ENCODE assay signal across 12 cellular contexts in genomic region chr20:32238483-32239425, GRCh38. TPM values are rescaled to one million over a fixed set of nuclear protein-coding genes. Genes with fewer than 3 reads are reported as not detected.
DNase-seq lines count a peak whose midpoint lies in the region; ATAC-seq, FAIRE-seq and TF ChIP-seq lines count a peak whose summit lies in the region.
"Had no signal": no experiment of that assay in that cellular context is flagged by ENCODE, and none has a peak within 500 bp of the region (broad histone marks: within the 10 kb centered on the region; RNA-seq: fewer than 3 reads in every experiment).

No MANE protein-coding gene starts in this region.

- peak; percentile 33 for FAIRE-seq in kidney (lab: Jason Lieb, UNC)

- H4K20me1 ChIP-seq in DOHH2 (ENCODE audit: control insufficient read depth, insufficient read depth, low read depth, low read length) = no peaks in the 10 kb centered on the region
- no peaks in the 10 kb centered on the region for H4K20me1 ChIP-seq in GM23248 (ENCODE audit: insufficient read depth)

- H3K4me3 ChIP-seq in DOHH2 (ENCODE audit: low read length) (no peak overlapping the region), GM23248 (no peak overlapping the region), kidney (ENCODE audit: low read length in 2 of 2) (no peak overlapping the region), testis (no peak overlapping the region)

- peak; percentile 6 for DNase-seq in GM23248
- DNase-seq in kidney = no peak
- no peak for DNase-seq in testis
- DNase-seq: EL, NCI-H1092 treated with DMSO at 0.1 percent for 48 hours, NCI-H1694, NCI-H446, SIG-M5 had no signal

- H3K27ac ChIP-seq in DOHH2 (ENCODE audit: low read depth, low read length) = no peak overlapping the region
- no peak overlapping the region for H3K27ac ChIP-seq in GM23248
- H3K27ac ChIP-seq in VCaP = peak overlapping the region; percentile 70
- H3K27ac ChIP-seq in kidney (ENCODE audit: low read depth in 2 of 2, low read length in 2 of 2) = no peak overlapping the region
- H3K27ac ChIP-seq in testis = no peak overlapping the region

- in situ Hi-C loops in GM23248 (cut with MboI) = no loop called here

- H3K4me1 ChIP-seq in DOHH2 (ENCODE audit: control insufficient read depth, low read length) = peaks cover 40% of the 10 kb centered on the region
- no peaks in the 10 kb centered on the region for H3K4me1 ChIP-seq in GM23248 (ENCODE audit: insufficient read depth)
- H3K4me1 ChIP-seq in kidney (ENCODE audit: control insufficient read depth in 1 of 2, insufficient read depth in 1 of 2, low read depth in 1 of 2, low read length in 2 of 2) = peaks cover 5 to 7% of the 10 kb centered on the region in 2 donors
- H3K4me1 ChIP-seq in testis = no peaks in the 10 kb centered on the region

- H3K9me2 ChIP-seq in DOHH2 (replicated peaks; ENCODE audit: control insufficient read depth, low read length) = no peaks in the 10 kb centered on the region
- no peaks in the 10 kb centered on the region for H3K9me2 ChIP-seq in GM23248 (ENCODE audit: insufficient read depth)

- H3K27me3 ChIP-seq in DOHH2 (ENCODE audit: control insufficient read depth, low read length) = no peaks in the 10 kb centered on the region
- no peaks in the 10 kb centered on the region for H3K27me3 ChIP-seq in GM23248 (replicated peaks; ENCODE audit: insufficient read depth)
- H3K27me3 ChIP-seq in testis = no peaks in the 10 kb centered on the region

- 78 to 86% methylated on average over 9 of the region's 9 CpGs for WGBS in GM23248 (ENCODE audit: low coverage in 1 of 2, low lambda C conversion rate in 2 of 2, missing lambda C conversion rate in 2 of 2), 2 experiments
- WGBS in testis, 2 donors = 74 to 84% methylated on average over 6 to 9 of the region's 9 CpGs

- no peak overlapping the region for H2AFZ ChIP-seq in GM23248

- ATAC-seq in GM21515 (IDR thresholded peaks at IDR 0.05; ENCODE audit: unreplicated experiment) (no peak), GM19455 (IDR thresholded peaks at IDR 0.05; ENCODE audit: unreplicated experiment) (no peak)

- H3F3A ChIP-seq in DOHH2 (ENCODE audit: control insufficient read depth, insufficient read depth) (peaks cover 10% of the 10 kb centered on the region), GM23248 (ENCODE audit: insufficient read depth) (no peaks in the 10 kb centered on the region)

- H3K9me3 ChIP-seq in DOHH2 (ENCODE audit: control insufficient read depth, insufficient read depth, low read length) (no peaks in the 10 kb centered on the region), GM23248 (ENCODE audit: low read depth) (no peaks in the 10 kb centered on the region), kidney (ENCODE audit: control insufficient read depth in 1 of 2, low read length in 2 of 2) (no peaks in the 10 kb centered on the region), testis (no peaks in the 10 kb centered on the region)

- TF ChIP-seq CTCF in DOHH2 (IDR thresholded peaks at IDR 0.05; ENCODE audit: low read depth, low read length, poor library complexity, severe bottlenecking) = no peak
- TF ChIP-seq CTCF in VCaP (conservative IDR thresholded peaks at IDR 0.05) = no peak
- TF ChIP-seq CTCF in kidney (IDR thresholded peaks at IDR 0.05; ENCODE audit: borderline replicate concordance, extremely low read depth, insufficient read depth) = no peak
- no peak for TF ChIP-seq CTCF in testis (IDR thresholded peaks at IDR 0.05)

- no peak overlapping the region for H3K9ac ChIP-seq in GM23248
- no peak overlapping the region for H3K9ac ChIP-seq in kidney (ENCODE audit: low read length in 2 of 2)

- TF ChIP-seq POLR2A in testis (IDR thresholded peaks at IDR 0.05) = no peak

- no peaks in the 10 kb centered on the region for H3K79me2 ChIP-seq in DOHH2 (ENCODE audit: control insufficient read depth, low read length)
- H3K79me2 ChIP-seq in GM23248 (ENCODE audit: insufficient read depth) = no peaks in the 10 kb centered on the region

- peaks cover 37% of the 10 kb centered on the region for H3K36me3 ChIP-seq in DOHH2 (ENCODE audit: control insufficient read depth, low read length)
- no peaks in the 10 kb centered on the region for H3K36me3 ChIP-seq in GM23248 (ENCODE audit: low read depth)
- peaks cover 11 to 13% of the 10 kb centered on the region in 2 donors for H3K36me3 ChIP-seq in kidney (ENCODE audit: control insufficient read depth in 1 of 2, insufficient read depth in 2 of 2, low read length in 2 of 2)
- H3K36me3 ChIP-seq in testis (ENCODE audit: low read depth, missing control alignments) = no peaks in the 10 kb centered on the region

- peak overlapping the region; percentile 52; the same call in 1 of the 2 replicates for H3K4me2 ChIP-seq in DOHH2 (ENCODE audit: low read length)
- H3K4me2 ChIP-seq in GM23248 (ENCODE audit: unreplicated experiment) = no peak overlapping the region

- intact Hi-C loops in kidney (cut with DNase I) = no loop called here
- intact Hi-C loops in testis (cut with DNase I; ENCODE audit: low total_unique reads) = no loop called here

RNA-seq across cellular contexts. Expression of gene POFUT1, which starts 31.1 kb away (rescaled TPM):
- 54.1 and 78.4 TPM in 2 replicates for total RNA-seq in GM23248 (2014; rRNA removed; shearing (Covaris generic))
- polyA plus RNA-seq in GM23248 (2016; fragmentation: Nextera tagmentation; extraction: Ambion mirVana) = 32.5 and 35.4 TPM in 2 replicates
- 36.7 TPM for total RNA-seq in kidney
- 16.7 TPM for polyA plus RNA-seq in kidney (ENCODE audit: insufficient read depth, low read depth, low replicate concordance)
- 10 to 100 TPM; 46.6 to 54.2 TPM for total RNA-seq in testis
- polyA plus RNA-seq in testis (ENCODE audit: insufficient read depth, low read depth, low replicate concordance) = 31.0 TPM

RNA-seq across cellular contexts. Expression of gene PLAGL2, which starts 31.2 kb away (rescaled TPM):
- 2.1 and 4.2 TPM in 2 replicates for total RNA-seq in GM23248 (2014; rRNA removed; shearing (Covaris generic))
- polyA plus RNA-seq in GM23248 (2016; fragmentation: Nextera tagmentation; extraction: Ambion mirVana) (3.7 and 4.1 TPM in 2 replicates), kidney (ENCODE audit: insufficient read depth, low read depth, low replicate concordance) (3.8 TPM), testis (ENCODE audit: insufficient read depth, low read depth, low replicate concordance) (33.5 TPM)
- total RNA-seq in kidney (9.2 TPM), testis (10 to 100 TPM; 30.5 to 36.8 TPM)

RNA-seq across cellular contexts. Expression of gene KIF3B, which starts 38.7 kb away (rescaled TPM):
- total RNA-seq in GM23248 (2014; rRNA removed; shearing (Covaris generic)) = 25.9 and 28.3 TPM in 2 replicates
- polyA plus RNA-seq in GM23248 (2016; fragmentation: Nextera tagmentation; extraction: Ambion mirVana) (8.4 and 8.8 TPM in 2 replicates), kidney (ENCODE audit: insufficient read depth, low read depth, low replicate concordance) (31.6 TPM), testis (ENCODE audit: insufficient read depth, low read depth, low replicate concordance) (55.6 TPM)
- total RNA-seq in kidney (62.2 TPM), testis (10 to 100 TPM; 33.1 to 41.2 TPM)
